In genomic region chr11:86695391-86695790, GRCh38 we compare ENCODE assay signal across 18 cellular contexts. TPM values are rescaled to one million over a fixed set of nuclear protein-coding genes. Genes with fewer than 3 reads are reported as not detected.
A peak's percentile ranks its signal among the peaks of the same experiment; 100 is the strongest.
DNase-seq lines count a peak whose midpoint lies in the region; ATAC-seq and TF ChIP-seq lines count a peak whose summit lies in the region.
"Had no signal": no experiment of that assay in that cellular context is flagged by ENCODE, and none has a peak within 500 bp of the region (broad histone marks: within the 10 kb centered on the region; RNA-seq: fewer than 3 reads in every experiment).

No MANE protein-coding gene starts in this region.

- H3K27ac ChIP-seq in breast epithelium (peak overlapping the region; percentile 74 to 85), left lung (peak overlapping the region; percentile 23 to 64), stomach smooth muscle (ENCODE audit: low read length) (peak overlapping the region; percentile 6), adrenal gland (peak overlapping the region in 1 of 5 donors; percentile 69)
- H3K27ac ChIP-seq: lower lobe of right lung had no signal

- no peaks in the 10 kb centered on the region for H3K9me3 ChIP-seq in breast epithelium
- no peaks in the 10 kb centered on the region for H3K9me3 ChIP-seq in left lung
- H3K9me3 ChIP-seq in stomach smooth muscle (ENCODE audit: control insufficient read depth in 2 of 2, low read length in 2 of 2), result no peaks in the 10 kb centered on the region
- H3K9me3 ChIP-seq in adrenal gland (replicated peaks in 1 of 3), result no peaks in the 10 kb centered on the region
- H3K9me3 ChIP-seq: lower lobe of right lung had no signal

- no peak for TF ChIP-seq CTCF in breast epithelium (IDR thresholded peaks at IDR 0.05)
- no peak for TF ChIP-seq CTCF in left lung (IDR thresholded peaks at IDR 0.05)
- TF ChIP-seq CTCF in adrenal gland (IDR thresholded peaks at IDR 0.05), result no peak

- intact Hi-C loops in breast epithelium (cut with DNase I; ENCODE audit: low total_unique reads) (no loop called here), left lung (cut with DNase I) (no loop called here), adrenal gland (cut with DNase I) (no loop called here)

- peaks cover 0 to 12% of the 10 kb centered on the region in 2 donors for H3K4me1 ChIP-seq in breast epithelium
- H3K4me1 ChIP-seq in left lung, result peaks cover 5 to 10% of the 10 kb centered on the region in 2 donors
- peaks cover 19% of the 10 kb centered on the region for H3K4me1 ChIP-seq in stomach smooth muscle (ENCODE audit: control insufficient read depth, insufficient read depth, low read length)
- H3K4me1 ChIP-seq in adrenal gland (replicated peaks in 1 of 2), result peaks cover 10 to 16% of the 10 kb centered on the region in 2 donors

- H3K27me3 ChIP-seq in breast epithelium (no peaks in the 10 kb centered on the region), left lung (no peaks in the 10 kb centered on the region), stomach smooth muscle (ENCODE audit: control insufficient read depth in 1 of 2, insufficient read depth in 2 of 2, low read length in 2 of 2) (no peaks in the 10 kb centered on the region), adrenal gland (no peaks in the 10 kb centered on the region)

- H3K4me3 ChIP-seq in breast epithelium (no peak overlapping the region), left lung (no peak overlapping the region), stomach smooth muscle (ENCODE audit: low read length in 2 of 2) (peak overlapping the region in 1 of 2 donors; percentile 2), adrenal gland (no peak overlapping the region)
- H3K4me3 ChIP-seq: lower lobe of right lung had no signal

- peak; percentile 57 for DNase-seq in HT1080 (ENCODE audit: low read depth)
- no peak for DNase-seq in breast epithelium (ENCODE audit: low spot score in 2 of 2)
- DNase-seq in left lung, result no peak
- no peak for DNase-seq in NCI-H1105 treated with DMSO at 0.1 percent for 48 hours (lab: John Stamatoyannopoulos, UW)
- DNase-seq in adrenal gland, result no peak
- DNase-seq in stimulated activated CD4-positive, alpha-beta T cell treated with anti-CD3 and anti-CD28 coated beads, Interleukin-4, amount 100 ng/mL, for 1 hour, result no peak
- no peak for DNase-seq in A172 (ENCODE audit: low spot score)
- DNase-seq: activated gamma-delta T cell, AML-193, glutamatergic neuron, lower lobe of right lung, MV-4-11, natural killer cell, NCI-H2029 treated with DMSO at 0.1 percent for 48 hours, NCI-H510A had no signal

- TF ChIP-seq POLR2A in breast epithelium (IDR thresholded peaks at IDR 0.05) (no peak), adrenal gland (IDR thresholded peaks at IDR 0.05) (no peak)

- H3K9ac ChIP-seq in stomach smooth muscle (ENCODE audit: low read length in 2 of 2), result no peak overlapping the region

- no peak for ATAC-seq in left lung
- ATAC-seq: HepG2, natural killer cell had no signal

- H3K36me3 ChIP-seq in breast epithelium, result no peaks in the 10 kb centered on the region
- no peaks in the 10 kb centered on the region for H3K36me3 ChIP-seq in left lung
- no peaks in the 10 kb centered on the region for H3K36me3 ChIP-seq in stomach smooth muscle (ENCODE audit: control insufficient read depth in 2 of 2, insufficient read depth in 2 of 2, low read length in 2 of 2)
- no peaks in the 10 kb centered on the region for H3K36me3 ChIP-seq in adrenal gland (replicated peaks in 1 of 2)
- H3K36me3 ChIP-seq: lower lobe of right lung had no signal

RNA-seq across cellular contexts. Expression of gene ME3, which starts 23.0 kb away (rescaled TPM):
- 0.24 TPM in 1 of 2 replicates, not detected in the other for total RNA-seq in HT1080 (2014; rRNA removed; shearing (Covaris generic))
- polyA plus RNA-seq in HT1080 (2015; cell fraction: cytosol; rRNA removed), result not detected in 2 replicates
- 0.53 and 0.80 TPM in 2 replicates for polyA plus RNA-seq in HT1080 (2015; cell fraction: nucleus; rRNA removed)
- 10 to 100 TPM; 53.0 to 68.5 (median 56.3) TPM for total RNA-seq in breast epithelium
- total RNA-seq in left lung, result 10 to 100 TPM; 21.6 to 22.1 TPM
- total RNA-seq in adrenal gland, result 10 to 100 TPM; 18.6 to 64.4 (median 44.5) TPM
- 100 to 1,000 TPM in 1 of 3 donors, 10 to 100 TPM in 2; 13.9 to 128 (median 78.6) TPM for polyA plus RNA-seq in adrenal gland
- total RNA-seq in A172 (2014; rRNA removed; shearing (Covaris generic)), result 0.72 and 4.2 TPM in 2 replicates
- total RNA-seq: HepG2, SK-MEL-5 had no signal
- polyA plus RNA-seq: HepG2 had no signal
